20 cellular contexts compared by ENCODE assay signal in genomic region chr10:1394155-1394912, GRCh38.
"Had no signal": no experiment of that assay in that cellular context is flagged by ENCODE, and none has a peak within 500 bp of the region (broad histone marks: within the 10 kb centered on the region; RNA-seq: fewer than 3 reads in every experiment).

No MANE protein-coding gene starts in this region.

- ATAC-seq: activated CD8-positive, alpha-beta T cell treated with anti-CD3 and anti-CD28 coated beads for 36 hours; activated naive CD4-positive, alpha-beta T cell treated with anti-CD3 and anti-CD28 coated beads, Interleukin-2, amount 50 U/mL, for 72 hours; left lung; pancreas; right lobe of liver had no signal

- H3K9me3 Mint-ChIP-seq: activated B cell treated with CpG ODN at 0.5 μM for 24 hours; activated CD8-positive, alpha-beta T cell treated with anti-CD3 and anti-CD28 coated beads for 36 hours; activated naive CD4-positive, alpha-beta T cell treated with anti-CD3 and anti-CD28 coated beads, Interleukin-2, amount 50 U/mL, for 72 hours; endodermal cell; naive B cell; T-cell had no signal

- H3K4me3 ChIP-seq: dorsolateral prefrontal cortex, left lung, pancreas, right lobe of liver, smooth muscle cell, suprapubic skin had no signal

- H3K36me3 Mint-ChIP-seq: activated naive CD4-positive, alpha-beta T cell treated with anti-CD3 and anti-CD28 coated beads, Interleukin-2, amount 50 U/mL, for 72 hours; naive B cell; T-cell had no signal

- H3K4me1 Mint-ChIP-seq: activated B cell treated with CpG ODN at 0.5 μM for 24 hours, naive B cell, T-cell had no signal

- H3K9me3 ChIP-seq: left lung, pancreas, right lobe of liver, suprapubic skin had no signal

- DNase-seq: activated B cell treated with CpG ODN at 0.5 μM for 24 hours; activated CD4-positive, alpha-beta T cell treated with anti-CD3 and anti-CD28 coated beads for 48 hours; activated CD8-positive, alpha-beta T cell treated with anti-CD3 and anti-CD28 coated beads for 36 hours; activated gamma-delta T cell treated with Interleukin-2 at 50 U/mL for 16 hours; endodermal cell; foreskin melanocyte; kidney; left lung; mammary epithelial cell; naive B cell; pancreas; stimulated activated CD4-positive, alpha-beta T cell treated with anti-CD3 and anti-CD28 coated beads, Interleukin-4, amount 100 ng/mL, for 24 hours; stimulated activated naive CD4-positive, alpha-beta T cell; T-cell; trophoblast cell had no signal

- H3K27me3 Mint-ChIP-seq: activated B cell treated with CpG ODN at 0.5 μM for 24 hours; activated CD8-positive, alpha-beta T cell treated with anti-CD3 and anti-CD28 coated beads for 36 hours had no signal

- H3K36me3 ChIP-seq: left lung, pancreas, right lobe of liver, suprapubic skin had no signal

- H3K4me1 ChIP-seq: left lung, pancreas, right lobe of liver, suprapubic skin had no signal

- H3K4me3 Mint-ChIP-seq: activated B cell treated with CpG ODN at 0.5 μM for 24 hours; activated CD8-positive, alpha-beta T cell treated with anti-CD3 and anti-CD28 coated beads for 36 hours; endodermal cell; T-cell had no signal

- H3K27ac Mint-ChIP-seq: activated B cell treated with CpG ODN at 0.5 μM for 24 hours; activated CD8-positive, alpha-beta T cell treated with anti-CD3 and anti-CD28 coated beads for 36 hours; activated naive CD4-positive, alpha-beta T cell treated with anti-CD3 and anti-CD28 coated beads, Interleukin-2, amount 50 U/mL, for 72 hours; endodermal cell; T-cell had no signal
